Comparison of ENCODE assay signal across 8 cellular contexts in the genomic region with DNA sequence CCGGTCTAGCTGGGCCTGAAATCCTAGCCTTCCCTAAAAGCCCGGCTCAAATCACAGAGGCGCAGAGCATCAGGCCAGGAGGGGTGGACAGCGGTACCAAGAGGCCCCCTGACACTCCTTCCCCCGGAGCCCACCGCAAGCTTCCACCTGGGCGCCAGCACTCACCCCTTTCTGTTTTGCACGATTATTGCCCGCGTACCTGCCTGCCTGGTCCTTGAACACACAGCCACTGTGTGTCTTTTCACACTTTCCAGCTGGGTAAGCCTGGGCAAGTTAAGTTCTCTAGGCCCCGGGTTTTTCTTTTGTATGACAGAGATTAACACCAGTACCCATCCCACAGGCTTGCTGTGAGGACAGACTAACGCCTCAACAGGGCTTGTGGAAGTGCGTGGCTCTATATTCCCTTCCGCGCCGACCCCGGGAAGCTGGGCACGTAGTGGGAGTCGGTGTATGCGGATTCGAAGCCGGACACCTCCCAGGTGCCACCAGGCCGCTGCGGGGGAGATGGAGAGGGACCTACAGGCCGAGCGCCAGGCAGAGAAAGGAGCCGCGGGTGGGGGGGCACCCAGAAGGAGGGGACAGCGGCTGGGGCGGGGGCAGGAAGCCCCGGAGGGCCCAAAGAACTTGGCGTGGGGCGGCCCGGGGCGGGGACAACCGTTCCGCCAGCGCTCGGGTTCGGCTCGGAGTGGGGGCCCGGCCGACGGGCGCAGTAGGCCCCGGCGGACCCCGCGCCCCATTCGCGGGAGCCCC. TPM values are rescaled to one million over a fixed set of nuclear protein-coding genes. Genes with fewer than 3 reads are reported as not detected.
A peak's percentile ranks its signal among the peaks of the same experiment; 100 is the strongest.
DNase-seq lines count a peak whose midpoint lies in the region; ATAC-seq and TF ChIP-seq lines count a peak whose summit lies in the region.

No MANE protein-coding gene starts in this region.

- H3K4me2 ChIP-seq in Karpas-422 (ENCODE audit: low read depth, low read length, poor library complexity, severe bottlenecking), result peak overlapping the region; percentile 91

- H3K9me2 ChIP-seq in Karpas-422 (replicated peaks; ENCODE audit: insufficient read depth, low read length), result no peaks in the 10 kb centered on the region

- H3K9me3 Mint-ChIP-seq in activated CD4-positive, alpha-beta memory T cell treated with anti-CD3 and anti-CD28 coated beads for 36 hours, result no peaks in the 10 kb centered on the region
- H3K9me3 Mint-ChIP-seq in mesothelial cell of epicardium, result no peaks in the 10 kb centered on the region
- no peaks in the 10 kb centered on the region for H3K9me3 Mint-ChIP-seq in stimulated activated memory B cell treated with anti-CD40 and anti-IgM and Interleukin-4, amounts not matched to agents 10 μg/mL and 1 μg/mL and 100 μg/mL, for 72 hours

- peak overlapping the region; percentile 98 for H3K4me3 Mint-ChIP-seq in activated CD4-positive, alpha-beta memory T cell treated with anti-CD3 and anti-CD28 coated beads for 36 hours
- H3K4me3 Mint-ChIP-seq in mesothelial cell of epicardium, result peak overlapping the region; percentile 96
- peak overlapping the region; percentile 90 for H3K4me3 Mint-ChIP-seq in stimulated activated memory B cell treated with anti-CD40 and anti-IgM and Interleukin-4, amounts not matched to agents 10 μg/mL and 1 μg/mL and 100 μg/mL, for 72 hours

- H2AFZ ChIP-seq in Karpas-422 (ENCODE audit: low read length), result no peak overlapping the region

- H3K9ac ChIP-seq in Karpas-422 (ENCODE audit: low read length), result peak overlapping the region; percentile 86

- intact Hi-C loops in activated CD4-positive, alpha-beta memory T cell treated with anti-CD3 and anti-CD28 coated beads for 36 hours (cut with micrococcal nuclease), result loop anchor here (1.0 to 10.0 kb wide), 6 partner anchors 37 to 352 kb away; a partner anchor contains a TSS

- CTCF ChIA-PET in activated CD4-positive, alpha-beta memory T cell treated with anti-CD3 and anti-CD28 coated beads for 36 hours (lab: Charles Lee), result interaction anchor here (1.1 to 2.5 kb wide), 2 partner anchors 127 to 129 kb away, joined by 4 to 16 read pairs; no protein-coding TSS in a partner anchor

- no peak overlapping the region for H3K27ac ChIP-seq in Karpas-422 (ENCODE audit: low read length)
- H3K27ac ChIP-seq in effector memory CD4-positive, alpha-beta T cell (ENCODE audit: insufficient read depth, low read length, poor library complexity, severe bottlenecking), result peak overlapping the region; percentile 58

- H3K36me3 ChIP-seq in Karpas-422 (ENCODE audit: insufficient read depth, low read length), result peaks cover 5% of the 10 kb centered on the region; the same call in 1 of the 2 replicates
- H3K36me3 ChIP-seq in effector memory CD4-positive, alpha-beta T cell (ENCODE audit: control insufficient read depth, insufficient read depth, low read length), result peaks cover 19% of the 10 kb centered on the region

- H3K79me2 ChIP-seq in Karpas-422 (ENCODE audit: low read length), result peaks cover 27% of the 10 kb centered on the region

- peak overlapping the region; percentile 94 for H3K27ac Mint-ChIP-seq in activated CD4-positive, alpha-beta memory T cell treated with anti-CD3 and anti-CD28 coated beads for 36 hours
- peak overlapping the region; percentile 97 for H3K27ac Mint-ChIP-seq in mesothelial cell of epicardium
- peak overlapping the region; percentile 91 for H3K27ac Mint-ChIP-seq in stimulated activated memory B cell treated with anti-CD40 and anti-IgM and Interleukin-4, amounts not matched to agents 10 μg/mL and 1 μg/mL and 100 μg/mL, for 72 hours

- peak overlapping the region; percentile 94 for H3K4me3 ChIP-seq in Karpas-422 (ENCODE audit: low read length)
- H3K4me3 ChIP-seq in effector memory CD4-positive, alpha-beta T cell (ENCODE audit: insufficient read depth, low read depth, low read length, poor library complexity, severe bottlenecking), result peak overlapping the region; percentile 79

- no peak for TF ChIP-seq CTCF in mesothelial cell of epicardium (IDR thresholded peaks at IDR 0.05; ENCODE audit: unreplicated experiment)

- peaks cover 25% of the 10 kb centered on the region for H3K36me3 Mint-ChIP-seq in activated CD4-positive, alpha-beta memory T cell treated with anti-CD3 and anti-CD28 coated beads for 36 hours
- H3K36me3 Mint-ChIP-seq in mesothelial cell of epicardium, result peaks cover 17% of the 10 kb centered on the region
- H3K36me3 Mint-ChIP-seq in stimulated activated memory B cell treated with anti-CD40 and anti-IgM and Interleukin-4, amounts not matched to agents 10 μg/mL and 1 μg/mL and 100 μg/mL, for 72 hours, result peaks cover 29% of the 10 kb centered on the region

- peaks cover 33% of the 10 kb centered on the region for H3K4me1 Mint-ChIP-seq in activated CD4-positive, alpha-beta memory T cell treated with anti-CD3 and anti-CD28 coated beads for 36 hours (ENCODE audit: low read depth)
- H3K4me1 Mint-ChIP-seq in mesothelial cell of epicardium, result peaks cover 21% of the 10 kb centered on the region
- H3K4me1 Mint-ChIP-seq in stimulated activated memory B cell treated with anti-CD40 and anti-IgM and Interleukin-4, amounts not matched to agents 10 μg/mL and 1 μg/mL and 100 μg/mL, for 72 hours, result peaks cover 44% of the 10 kb centered on the region

- no peaks in the 10 kb centered on the region for H3K27me3 ChIP-seq in Karpas-422 (ENCODE audit: low read length)
- no peaks in the 10 kb centered on the region for H3K27me3 ChIP-seq in effector memory CD4-positive, alpha-beta T cell (replicated peaks; ENCODE audit: control insufficient read depth, insufficient read depth, low read length, poor library complexity, severe bottlenecking)

- no peaks in the 10 kb centered on the region for H3K9me3 ChIP-seq in Karpas-422 (ENCODE audit: low read length)
- H3K9me3 ChIP-seq in effector memory CD4-positive, alpha-beta T cell (ENCODE audit: control insufficient read depth, low read length), result no peaks in the 10 kb centered on the region

- peak; percentile 20 for ATAC-seq in GM21737 (IDR thresholded peaks at IDR 0.05; ENCODE audit: unreplicated experiment)
- peak; percentile 63 for ATAC-seq in stimulated activated memory B cell treated with anti-CD40 and anti-IgM and Interleukin-4, amounts not matched to agents 10 μg/mL and 1 μg/mL and 100 μg/mL, for 72 hours

- H3K27me3 Mint-ChIP-seq in activated CD4-positive, alpha-beta memory T cell treated with anti-CD3 and anti-CD28 coated beads for 36 hours, result peaks cover 2% of the 10 kb centered on the region
- peaks cover 27% of the 10 kb centered on the region for H3K27me3 Mint-ChIP-seq in mesothelial cell of epicardium (ENCODE audit: low read depth)
- no peaks in the 10 kb centered on the region for H3K27me3 Mint-ChIP-seq in stimulated activated memory B cell treated with anti-CD40 and anti-IgM and Interleukin-4, amounts not matched to agents 10 μg/mL and 1 μg/mL and 100 μg/mL, for 72 hours

- peaks cover 7% of the 10 kb centered on the region for H4K20me1 ChIP-seq in Karpas-422 (ENCODE audit: insufficient read depth, low read depth, low read length)

- POLR2A ChIA-PET in activated CD4-positive, alpha-beta memory T cell treated with anti-CD3 and anti-CD28 coated beads for 36 hours (lab: Charles Lee), result interaction anchor here (0.6 to 1.1 kb wide), 2 partner anchors 99 to 127 kb away, joined by 3 read pairs; no protein-coding TSS in a partner anchor

- DNase-seq in ELF-1 (ENCODE audit: low read depth, low spot score), result peak; percentile 20
- DNase-seq in Karpas-422, result peak; percentile 76
- peak; percentile 65 for DNase-seq in activated CD4-positive, alpha-beta memory T cell treated with anti-CD3 and anti-CD28 coated beads for 36 hours
- peak; percentile 21 to 42 (median 23) for DNase-seq in effector memory CD4-positive, alpha-beta T cell
- peak in 1 of 2 experiments; percentile 64 for DNase-seq in mesothelial cell of epicardium (ENCODE audit: low spot score in 2 of 2, unreplicated experiment in 2 of 2)
- no peak for DNase-seq in NCI-H524 treated with DMSO at 0.1 percent for 48 hours (lab: John Stamatoyannopoulos, UW)

- peaks cover 19% of the 10 kb centered on the region for H3K4me1 ChIP-seq in Karpas-422 (ENCODE audit: low read length)
- peaks cover 19% of the 10 kb centered on the region for H3K4me1 ChIP-seq in effector memory CD4-positive, alpha-beta T cell (ENCODE audit: control insufficient read depth, insufficient read depth, low read length, poor library complexity, severe bottlenecking)

RNA-seq across cellular contexts. Expression of a gene that starts 0.8 kb away (rescaled TPM):
- 12.0 and 25.6 TPM in 2 replicates for total RNA-seq in Karpas-422 (2014; rRNA removed; shearing (Covaris generic); ENCODE audit: low replicate concordance)
- 10 to 100 TPM; 13.5 to 14.9 TPM for total RNA-seq in activated CD4-positive, alpha-beta memory T cell treated with anti-CD3 and anti-CD28 coated beads for 36 hours
- 25.4 to 27.9 TPM (median 27.3 TPM) in 3 replicates for total RNA-seq in mesothelial cell of epicardium

RNA-seq across cellular contexts. Expression of a gene that starts 36.0 kb away (rescaled TPM):
- total RNA-seq in Karpas-422 (2014; rRNA removed; shearing (Covaris generic); ENCODE audit: low replicate concordance), result 5.7 and 12.6 TPM in 2 replicates
- total RNA-seq in activated CD4-positive, alpha-beta memory T cell treated with anti-CD3 and anti-CD28 coated beads for 36 hours, result 10 to 100 TPM; 10.1 to 11.4 TPM
- total RNA-seq in mesothelial cell of epicardium, result 18.5 to 20.0 TPM (median 18.9 TPM) in 3 replicates
